15 cellular contexts compared by ENCODE assay signal in genomic region chr3:139358857-139359562, GRCh38. TPM values are rescaled to one million over a fixed set of nuclear protein-coding genes. Genes with fewer than 3 reads are reported as not detected.
DNase-seq lines count a peak whose midpoint lies in the region; ATAC-seq and TF ChIP-seq lines count a peak whose summit lies in the region.
"Had no signal": no experiment of that assay in that cellular context is flagged by ENCODE, and none has a peak within 500 bp of the region (broad histone marks: within the 10 kb centered on the region; RNA-seq: fewer than 3 reads in every experiment).

No MANE protein-coding gene starts in this region.

- CTCF ChIA-PET in Calu3 (lab: Charles Lee): no interaction called here

- peaks cover 13 to 45% of the 10 kb centered on the region in 2 donors for H3K36me3 Mint-ChIP-seq in activated T-cell treated with anti-CD3 and anti-CD28 coated beads, Interleukin-2, amount 50 U/mL, for 72 hours (ENCODE audit: insufficient read depth in 2 of 2)
- H3K36me3 Mint-ChIP-seq in Calu3 (ENCODE audit: insufficient read depth, unreplicated experiment): peaks cover 83% of the 10 kb centered on the region

- H3K27me3 Mint-ChIP-seq in activated T-cell treated with anti-CD3 and anti-CD28 coated beads, Interleukin-2, amount 50 U/mL, for 72 hours (ENCODE audit: low read depth): no peaks in the 10 kb centered on the region
- no peaks in the 10 kb centered on the region for H3K27me3 Mint-ChIP-seq in Calu3 (ENCODE audit: unreplicated experiment)
- H3K27me3 Mint-ChIP-seq: activated CD4-positive, alpha-beta T cell treated with anti-CD3 and anti-CD28 coated beads, Interleukin-2, amount 10 ng/mL, durations not matched to agents 7 days and 5 days had no signal

- peak overlapping the region; percentile 18 for H3K27ac Mint-ChIP-seq in activated T-cell treated with anti-CD3 and anti-CD28 coated beads, Interleukin-2, amount 50 U/mL, for 72 hours
- no peak overlapping the region for H3K27ac Mint-ChIP-seq in Calu3 (ENCODE audit: unreplicated experiment)
- H3K27ac Mint-ChIP-seq: activated CD4-positive, alpha-beta T cell treated with anti-CD3 and anti-CD28 coated beads, Interleukin-2, amount 10 ng/mL, durations not matched to agents 7 days and 5 days had no signal

- H3K4me3 Mint-ChIP-seq in activated T-cell treated with anti-CD3 and anti-CD28 coated beads, Interleukin-2, amount 50 U/mL, for 72 hours: no peak overlapping the region
- H3K4me3 Mint-ChIP-seq in Calu3 (ENCODE audit: low read depth, unreplicated experiment): no peak overlapping the region
- H3K4me3 Mint-ChIP-seq: activated CD4-positive, alpha-beta T cell treated with anti-CD3 and anti-CD28 coated beads, Interleukin-2, amount 10 ng/mL, durations not matched to agents 7 days and 5 days had no signal

- BruUV-seq in Calu3 (replicated peaks; lab: Mats Ljungman, UMichigan): no TSS peak

- H3K9me3 Mint-ChIP-seq in activated T-cell treated with anti-CD3 and anti-CD28 coated beads, Interleukin-2, amount 50 U/mL, for 72 hours: no peaks in the 10 kb centered on the region
- no peaks in the 10 kb centered on the region for H3K9me3 Mint-ChIP-seq in Calu3 (ENCODE audit: low read depth, unreplicated experiment)
- H3K9me3 Mint-ChIP-seq: activated CD4-positive, alpha-beta T cell treated with anti-CD3 and anti-CD28 coated beads, Interleukin-2, amount 10 ng/mL, durations not matched to agents 7 days and 5 days had no signal

- TF ChIP-seq CTCF in Calu3 (IDR thresholded peaks at IDR 0.05; ENCODE audit: unreplicated experiment): no peak

- peaks cover 42% of the 10 kb centered on the region for H3K4me1 Mint-ChIP-seq in activated T-cell treated with anti-CD3 and anti-CD28 coated beads, Interleukin-2, amount 50 U/mL, for 72 hours (ENCODE audit: low read depth)
- H3K4me1 Mint-ChIP-seq in Calu3 (ENCODE audit: low read depth, unreplicated experiment): peaks cover 8% of the 10 kb centered on the region

- no peak for DNase-seq in activated T-cell treated with anti-CD3 and anti-CD28 coated beads, Interleukin-2, amount 50 U/mL, for 72 hours
- DNase-seq in activated T-cell treated with anti-CD3 and anti-CD28 coated beads for 4 hours: no peak
- DNase-seq in NCI-H2107 treated with DMSO at 0.1 percent for 48 hours (lab: John Stamatoyannopoulos, UW; ENCODE audit: unreplicated experiment): peak; percentile 93
- DNase-seq in cerebellar cortex (ENCODE audit: low spot score): peak; percentile 5
- DNase-seq in superior temporal gyrus (ENCODE audit: extremely low spot score): peak; percentile 39
- no peak for DNase-seq in Calu3
- DNase-seq in HuH-7.5 (ENCODE audit: low spot score): no peak
- DNase-seq: activated CD4-positive, alpha-beta T cell treated with anti-CD3 and anti-CD28 coated beads, Interleukin-2, amount 10 ng/mL, durations not matched to agents 7 days and 5 days; activated naive CD4-positive, alpha-beta T cell; HCEC 1CT; KBM-7; ovary; stimulated activated CD4-positive, alpha-beta T cell treated with anti-CD3 and anti-CD28 coated beads, Interleukin-4, amount 100 ng/mL, for 1 hour; SW 1271 had no signal

- intact Hi-C loops in Calu3 (cut with micrococcal nuclease; ENCODE audit: unreplicated experiment): no loop called here

- no peak for ATAC-seq in activated T-cell treated with anti-CD3 and anti-CD28 coated beads, Interleukin-2, amount 50 U/mL, for 72 hours (replicated peaks in 1 of 2)
- ATAC-seq in HG02642 (IDR thresholded peaks at IDR 0.05; ENCODE audit: poor library complexity, unreplicated experiment): no peak

RNA-seq across cellular contexts. Expression of gene MRPS22, which starts 15.2 kb away (rescaled TPM):
- 10 to 100 TPM; 61.7 to 67.5 TPM for total RNA-seq in activated T-cell treated with anti-CD3 and anti-CD28 coated beads, Interleukin-2, amount 50 U/mL, for 72 hours
- total RNA-seq in Calu3 (2022): 79.5 and 82.4 TPM in 2 replicates

RNA-seq across cellular contexts. Expression of gene COPB2, which starts 30.4 kb away (rescaled TPM):
- total RNA-seq in activated T-cell treated with anti-CD3 and anti-CD28 coated beads, Interleukin-2, amount 50 U/mL, for 72 hours: 100 to 1,000 TPM in 1 of 2 donors, 10 to 100 TPM in 1; 85.2 to 105 TPM
- 219 and 223 TPM in 2 replicates for total RNA-seq in Calu3 (2022)

Comparison
In these comparisons a context has a peak if more than half of its experiments do, and no peak if none do; other contexts are left out.
1. DNase-seq: peak in NCI-H2107 treated with DMSO at 0.1 percent for 48 hours (single experiment), cerebellar cortex (single experiment) and superior temporal gyrus (single experiment); none in activated T-cell treated with anti-CD3 and anti-CD28 coated beads, Interleukin-2, amount 50 U/mL, for 72 hours (0 of 2), activated T-cell treated with anti-CD3 and anti-CD28 coated beads for 4 hours (single experiment), Calu3 (single experiment) and HuH-7.5 (single experiment).